Comparison of ENCODE assay signal across 1 cellular context in genomic region chr19:49676136-49676689, GRCh38.
A peak's percentile ranks its signal among the peaks of the same experiment; 100 is the strongest.
TF ChIP-seq lines count a peak whose summit lies in the region.

No MANE protein-coding gene starts in this region.

TF ChIP-seq in WTC11, 78 proteins besides CTCF, POLR2A, EP300 and RAD21:
- TF ChIP-seq ARID4B (CRISPR knock-in tag; IDR thresholded peaks at IDR 0.05; ENCODE audit: borderline replicate concordance) (peak; percentile 60; the same call in 1 of the 2 replicates), ETV6 (CRISPR knock-in tag; IDR thresholded peaks at IDR 0.05) (peak; percentile 59; the same call in 1 of the 2 replicates), ELF4 (CRISPR knock-in tag; IDR thresholded peaks at IDR 0.05; ENCODE audit: low read depth) (no peak), SP1 (CRISPR knock-in tag; conservative IDR thresholded peaks at IDR 0.05) (peak; percentile 49; the same call in 1 of the 2 replicates), HMGA2 (CRISPR knock-in tag; IDR thresholded peaks at IDR 0.05) (no peak), FOXK1 (CRISPR knock-in tag; IDR thresholded peaks at IDR 0.05) (no peak), TCF7 (CRISPR knock-in tag; IDR thresholded peaks at IDR 0.05; ENCODE audit: low read depth) (no peak), ZNF121 (CRISPR knock-in tag; IDR thresholded peaks at IDR 0.05) (no peak), ATF1 (CRISPR knock-in tag; IDR thresholded peaks at IDR 0.05) (no peak), ZNF232 (CRISPR knock-in tag; IDR thresholded peaks at IDR 0.05) (no peak), NR1H2 (CRISPR knock-in tag; IDR thresholded peaks at IDR 0.05) (no peak), NFYB (CRISPR knock-in tag; conservative IDR thresholded peaks at IDR 0.05; ENCODE audit: low read depth) (no peak), PRRX2 (CRISPR knock-in tag; IDR thresholded peaks at IDR 0.05) (no peak), FOXJ3 (CRISPR knock-in tag; IDR thresholded peaks at IDR 0.05; ENCODE audit: borderline replicate concordance) (no peak), OVOL2 (CRISPR knock-in tag; IDR thresholded peaks at IDR 0.05; ENCODE audit: borderline replicate concordance) (no peak), TEAD1 (CRISPR knock-in tag; IDR thresholded peaks at IDR 0.05) (peak; percentile 69; the same call in 1 of the 2 replicates), USF1 (CRISPR knock-in tag; IDR thresholded peaks at IDR 0.05) (no peak), ERG (CRISPR knock-in tag; IDR thresholded peaks at IDR 0.05) (no peak), GTF2I (CRISPR knock-in tag; conservative IDR thresholded peaks at IDR 0.05) (no peak), ZBTB43 (CRISPR knock-in tag; IDR thresholded peaks at IDR 0.05) (no peak), EMX1 (CRISPR knock-in tag; IDR thresholded peaks at IDR 0.05) (no peak), FOXP1 (CRISPR knock-in tag; IDR thresholded peaks at IDR 0.05; ENCODE audit: borderline replicate concordance) (no peak), SMAD3 (CRISPR knock-in tag; IDR thresholded peaks at IDR 0.05; ENCODE audit: borderline replicate concordance) (no peak), ZNF317 (CRISPR knock-in tag; IDR thresholded peaks at IDR 0.05; ENCODE audit: borderline replicate concordance, low read depth) (no peak), KAT7 (CRISPR knock-in tag; IDR thresholded peaks at IDR 0.05; ENCODE audit: borderline replicate concordance) (no peak)
- TF ChIP-seq, protein P1, sequence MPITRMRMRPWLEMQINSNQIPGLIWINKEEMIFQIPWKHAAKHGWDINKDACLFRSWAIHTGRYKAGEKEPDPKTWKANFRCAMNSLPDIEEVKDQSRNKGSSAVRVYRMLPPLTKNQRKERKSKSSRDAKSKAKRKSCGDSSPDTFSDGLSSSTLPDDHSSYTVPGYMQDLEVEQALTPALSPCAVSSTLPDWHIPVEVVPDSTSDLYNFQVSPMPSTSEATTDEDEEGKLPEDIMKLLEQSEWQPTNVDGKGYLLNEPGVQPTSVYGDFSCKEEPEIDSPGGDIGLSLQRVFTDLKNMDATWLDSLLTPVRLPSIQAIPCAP (CRISPR knock-in tag; IDR thresholded peaks at IDR 0.05) = no peak
- TF ChIP-seq, protein P2, sequence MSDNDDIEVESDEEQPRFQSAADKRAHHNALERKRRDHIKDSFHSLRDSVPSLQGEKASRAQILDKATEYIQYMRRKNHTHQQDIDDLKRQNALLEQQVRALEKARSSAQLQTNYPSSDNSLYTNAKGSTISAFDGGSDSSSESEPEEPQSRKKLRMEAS (CRISPR knock-in tag; IDR thresholded peaks at IDR 0.05) = 0 out of 2 replicates have a peak, but pooled peaks have one; percentile 51
- TF ChIP-seq, protein P3, sequence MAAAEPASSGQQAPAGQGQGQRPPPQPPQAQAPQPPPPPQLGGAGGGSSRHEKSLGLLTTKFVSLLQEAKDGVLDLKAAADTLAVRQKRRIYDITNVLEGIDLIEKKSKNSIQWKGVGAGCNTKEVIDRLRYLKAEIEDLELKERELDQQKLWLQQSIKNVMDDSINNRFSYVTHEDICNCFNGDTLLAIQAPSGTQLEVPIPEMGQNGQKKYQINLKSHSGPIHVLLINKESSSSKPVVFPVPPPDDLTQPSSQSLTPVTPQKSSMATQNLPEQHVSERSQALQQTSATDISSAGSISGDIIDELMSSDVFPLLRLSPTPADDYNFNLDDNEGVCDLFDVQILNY (CRISPR knock-in tag; IDR thresholded peaks at IDR 0.05) = no peak
- TF ChIP-seq, protein P4, sequence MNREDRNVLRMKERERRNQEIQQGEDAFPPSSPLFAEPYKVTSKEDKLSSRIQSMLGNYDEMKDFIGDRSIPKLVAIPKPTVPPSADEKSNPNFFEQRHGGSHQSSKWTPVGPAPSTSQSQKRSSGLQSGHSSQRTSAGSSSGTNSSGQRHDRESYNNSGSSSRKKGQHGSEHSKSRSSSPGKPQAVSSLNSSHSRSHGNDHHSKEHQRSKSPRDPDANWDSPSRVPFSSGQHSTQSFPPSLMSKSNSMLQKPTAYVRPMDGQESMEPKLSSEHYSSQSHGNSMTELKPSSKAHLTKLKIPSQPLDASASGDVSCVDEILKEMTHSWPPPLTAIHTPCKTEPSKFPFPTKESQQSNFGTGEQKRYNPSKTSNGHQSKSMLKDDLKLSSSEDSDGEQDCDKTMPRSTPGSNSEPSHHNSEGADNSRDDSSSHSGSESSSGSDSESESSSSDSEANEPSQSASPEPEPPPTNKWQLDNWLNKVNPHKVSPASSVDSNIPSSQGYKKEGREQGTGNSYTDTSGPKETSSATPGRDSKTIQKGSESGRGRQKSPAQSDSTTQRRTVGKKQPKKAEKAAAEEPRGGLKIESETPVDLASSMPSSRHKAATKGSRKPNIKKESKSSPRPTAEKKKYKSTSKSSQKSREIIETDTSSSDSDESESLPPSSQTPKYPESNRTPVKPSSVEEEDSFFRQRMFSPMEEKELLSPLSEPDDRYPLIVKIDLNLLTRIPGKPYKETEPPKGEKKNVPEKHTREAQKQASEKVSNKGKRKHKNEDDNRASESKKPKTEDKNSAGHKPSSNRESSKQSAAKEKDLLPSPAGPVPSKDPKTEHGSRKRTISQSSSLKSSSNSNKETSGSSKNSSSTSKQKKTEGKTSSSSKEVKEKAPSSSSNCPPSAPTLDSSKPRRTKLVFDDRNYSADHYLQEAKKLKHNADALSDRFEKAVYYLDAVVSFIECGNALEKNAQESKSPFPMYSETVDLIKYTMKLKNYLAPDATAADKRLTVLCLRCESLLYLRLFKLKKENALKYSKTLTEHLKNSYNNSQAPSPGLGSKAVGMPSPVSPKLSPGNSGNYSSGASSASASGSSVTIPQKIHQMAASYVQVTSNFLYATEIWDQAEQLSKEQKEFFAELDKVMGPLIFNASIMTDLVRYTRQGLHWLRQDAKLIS (CRISPR knock-in tag; IDR thresholded peaks at IDR 0.05; ENCODE audit: borderline replicate concordance) = no peak
TF ChIP-seq in WTC11: peak in this region for 5.
